In genomic region chr20:50861012-50861411, GRCh38 we compare ENCODE assay signal across 24 cellular contexts.
DNase-seq lines count a peak whose midpoint lies in the region; TF ChIP-seq lines count a peak whose summit lies in the region.
"Had no signal": no experiment of that assay in that cellular context is flagged by ENCODE, and none has a peak within 500 bp of the region (broad histone marks: within the 10 kb centered on the region; RNA-seq: fewer than 3 reads in every experiment).

No MANE protein-coding gene starts in this region.

- no peak for TF ChIP-seq POLR2A in suprapubic skin (IDR thresholded peaks at IDR 0.05)

- no peaks in the 10 kb centered on the region for H3K36me3 Mint-ChIP-seq in Calu3 (ENCODE audit: insufficient read depth, unreplicated experiment)

- H3K27ac ChIP-seq in RWPE1 (peak overlapping the region; percentile 17; the same call in 1 of the 2 replicates), suprapubic skin (no peak overlapping the region)
- H3K27ac ChIP-seq: 22Rv1; BLaER1 treated with 17β-estradiol and CSF1 and Interleukin-3, amounts not matched to agents 10 nM and 100 nM; KMS-11 had no signal

- no peaks in the 10 kb centered on the region for H3K36me3 ChIP-seq in suprapubic skin

- H3K4me3 Mint-ChIP-seq in Calu3 (ENCODE audit: low read depth, unreplicated experiment) = no peak overlapping the region
- H3K4me3 Mint-ChIP-seq: CD8-positive, alpha-beta T cell had no signal

- H3K9me3 Mint-ChIP-seq in Calu3 (ENCODE audit: low read depth, unreplicated experiment) = no peaks in the 10 kb centered on the region
- H3K9me3 Mint-ChIP-seq: CD8-positive, alpha-beta T cell had no signal

- no peak overlapping the region for H3K27ac Mint-ChIP-seq in Calu3 (ENCODE audit: unreplicated experiment)
- H3K27ac Mint-ChIP-seq: CD8-positive, alpha-beta T cell had no signal

- peaks cover 7% of the 10 kb centered on the region for H3K4me1 Mint-ChIP-seq in Calu3 (ENCODE audit: low read depth, unreplicated experiment)

- H3K4me3 ChIP-seq in suprapubic skin = no peak overlapping the region
- H3K4me3 ChIP-seq: BLaER1 treated with 17β-estradiol and CSF1 and Interleukin-3, amounts not matched to agents 10 nM and 100 nM had no signal

- POLR2A ChIA-PET in RWPE1 (lab: Yijun Ruan, JAX; ENCODE audit: low non-redundant PET) = no interaction called here

- no peaks in the 10 kb centered on the region for H3K27me3 ChIP-seq in suprapubic skin
- H3K27me3 ChIP-seq: BLaER1 treated with 17β-estradiol and CSF1 and Interleukin-3, amounts not matched to agents 10 nM and 100 nM had no signal

- no peak for TF ChIP-seq EP300 in suprapubic skin (IDR thresholded peaks at IDR 0.05)

- TF ChIP-seq CTCF in RWPE1 (conservative IDR thresholded peaks at IDR 0.05; ENCODE audit: low read depth) (no peak), Calu3 (IDR thresholded peaks at IDR 0.05; ENCODE audit: unreplicated experiment) (no peak), suprapubic skin (IDR thresholded peaks at IDR 0.05) (no peak)

- no TSS peak for BruUV-seq in Calu3 (replicated peaks; lab: Mats Ljungman, UMichigan)

- intact Hi-C loops in Calu3 (cut with micrococcal nuclease; ENCODE audit: unreplicated experiment) = no loop called here

- H3K9me3 ChIP-seq in suprapubic skin = no peaks in the 10 kb centered on the region
- H3K9me3 ChIP-seq: BLaER1 treated with 17β-estradiol and CSF1 and Interleukin-3, amounts not matched to agents 10 nM and 100 nM had no signal

- CTCF ChIA-PET in RWPE1 (lab: Yijun Ruan, JAX) = no interaction called here
- CTCF ChIA-PET in Calu3 (lab: Charles Lee) = no interaction called here

- H3K27me3 Mint-ChIP-seq in Calu3 (ENCODE audit: unreplicated experiment) = no peaks in the 10 kb centered on the region

- DNase-seq in DMS 273 (lab: John Stamatoyannopoulos, UW; ENCODE audit: unreplicated experiment) (peak; percentile 15), DMS 273 treated with DMSO at 0.1 percent for 48 hours (lab: John Stamatoyannopoulos, UW) (no peak), RWPE1 (ENCODE audit: low spot score) (no peak), left kidney (ENCODE audit: low read depth, low spot score) (peak; percentile 50), Calu3 (no peak), suprapubic skin (ENCODE audit: low spot score in 2 of 2) (no peak)
- DNase-seq in stimulated activated CD4-positive, alpha-beta T cell treated with anti-CD3 and anti-CD28 coated beads, Interleukin-4, amount 100 ng/mL, for 4 hours = no peak
- no peak for DNase-seq in activated CD4-positive, alpha-beta T cell treated with anti-CD3 and anti-CD28 coated beads, Interleukin-2, amount 50 U/mL, for 48 hours
- DNase-seq: ACHN; CD8-positive, alpha-beta T cell; EL; GF-D8; HCEC 1CT; IMR-90; NCI-H1105; NCI-H146; NCI-H2029; NCI-H2227 treated with DMSO at 0.1 percent for 48 hours; NCI-H510A; NCI-H748 treated with DMSO at 0.1 percent for 48 hours; OCI-M1 had no signal

- 82% methylated on average over 12 of the region's 12 CpGs for WGBS in suprapubic skin

- H3K4me1 ChIP-seq in suprapubic skin = peaks cover 6% of the 10 kb centered on the region

Comparison
In these comparisons a context has a peak if more than half of its experiments do, and no peak if none do; other contexts are left out.
1. DNase-seq: peak in DMS 273 (single experiment) and left kidney (single experiment); none in DMS 273 treated with DMSO at 0.1 percent for 48 hours (single experiment), RWPE1 (single experiment), stimulated activated CD4-positive, alpha-beta T cell treated with anti-CD3 and anti-CD28 coated beads, Interleukin-4, amount 100 ng/mL, for 4 hours (0 of 2), Calu3 (single experiment), activated CD4-positive, alpha-beta T cell treated with anti-CD3 and anti-CD28 coated beads, Interleukin-2, amount 50 U/mL, for 48 hours (0 of 2) and suprapubic skin (0 of 2).